In the genomic region with DNA sequence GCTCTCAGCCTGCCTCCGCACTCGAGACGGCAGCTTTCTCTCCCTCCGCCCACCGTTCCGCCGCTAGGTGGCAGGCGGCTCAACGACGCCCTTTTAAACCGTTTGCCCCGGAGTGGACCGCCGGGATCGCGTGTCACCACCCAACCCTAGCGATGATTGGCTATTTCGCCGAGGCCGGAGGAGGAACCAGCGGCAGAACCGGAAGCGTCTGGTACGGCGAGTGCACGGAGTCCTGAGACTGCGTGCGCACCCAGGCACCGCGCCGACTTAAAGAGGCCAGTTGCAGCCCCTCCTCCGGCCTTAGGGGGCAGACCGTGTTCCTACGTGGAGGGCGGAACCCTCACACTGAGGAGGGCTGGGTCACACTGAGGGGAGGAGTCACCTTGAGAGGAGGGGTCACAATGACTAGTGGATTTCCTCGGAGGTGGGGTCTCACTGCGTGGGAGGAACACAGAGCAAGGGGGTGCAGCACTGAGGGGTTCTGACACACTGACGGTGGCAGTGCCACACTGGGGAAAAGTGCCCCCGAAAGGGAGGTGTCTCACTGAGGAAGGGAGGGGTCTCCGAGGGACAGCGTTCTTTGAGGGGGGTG, we compare ENCODE assay signal across 7 cellular contexts.
DNase-seq lines count a peak whose midpoint lies in the region; ATAC-seq, FAIRE-seq and TF ChIP-seq lines count a peak whose summit lies in the region.

No MANE protein-coding gene starts in this region.

- peak; percentile 100 for FAIRE-seq in GM18507 (lab: Jason Lieb, UNC)

- H3K4me3 ChIP-seq in astrocyte of the spinal cord (ENCODE audit: low read depth, low read length), result peak overlapping the region; percentile 44

- peak; percentile 92 for TF ChIP-seq CTCF in astrocyte of the spinal cord (IDR thresholded peaks at IDR 0.05; ENCODE audit: low read depth, low read length)

- ATAC-seq in HG02981 (IDR thresholded peaks at IDR 0.05; ENCODE audit: unreplicated experiment), result peak; percentile 85

- in situ Hi-C loops in astrocyte of the spinal cord (cut with HindIII; ENCODE audit: low sequenced_read_pairs), result no loop called here

- DNase-seq in GM18507 (ENCODE audit: extremely low spot score, insufficient read length, low read depth) (peak; percentile 97), NCI-H2029 (lab: John Stamatoyannopoulos, UW) (peak; percentile 99), T1000 (lab: John Stamatoyannopoulos, UW) (peak; percentile 97), astrocyte of the spinal cord (ENCODE audit: low read depth, low spot score) (peak; percentile 100), hippocampal formation (lab: John Stamatoyannopoulos, UW) (peak; percentile 99), retina (peak; percentile 99)

Comparison
In these comparisons a context has a peak if more than half of its experiments do, and no peak if none do; other contexts are left out.
1. Peak in every context shown above with its lines: DNase-seq, ATAC-seq and H3K4me3 ChIP-seq.